In the genomic region with DNA sequence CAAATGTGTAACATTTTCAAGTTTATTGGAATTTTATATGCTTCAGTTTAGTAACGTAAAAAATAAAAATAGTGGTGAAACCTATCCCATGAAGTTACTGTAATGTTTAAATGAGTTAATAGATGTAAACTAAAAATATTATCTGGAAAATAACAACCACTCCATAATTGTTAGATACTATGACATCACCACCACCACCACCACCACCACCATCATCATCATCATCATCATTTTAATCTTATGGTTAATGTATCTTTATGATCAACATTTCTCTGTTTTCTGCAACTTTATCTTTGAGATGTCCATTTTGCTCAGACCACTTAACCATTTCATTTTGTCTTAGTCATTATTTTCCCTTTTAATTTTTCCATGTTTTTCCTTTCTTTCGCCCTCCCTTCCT, we compare ENCODE assay signal across 11 cellular contexts.
"Had no signal": no experiment of that assay in that cellular context is flagged by ENCODE, and none has a peak within 500 bp of the region (broad histone marks: within the 10 kb centered on the region; RNA-seq: fewer than 3 reads in every experiment).

No MANE protein-coding gene starts in this region.

- H3K4me2 ChIP-seq: GM23338 had no signal

- H3K4me3 ChIP-seq: GM23248, GM23338, HAP-1 had no signal

- H3K9me3 ChIP-seq: HAP-1 had no signal

- H2AFZ ChIP-seq: GM23248, GM23338 had no signal

- DNase-seq: GM23248, GOT3, H7, H9, HCEC 1CT, HFFc6 had no signal

- ATAC-seq: GM23338, HCT116 had no signal

- H3K27ac ChIP-seq: GM23248 had no signal

- FAIRE-seq: H1, H54 had no signal

- H3K9ac ChIP-seq: GM23248 had no signal

- H3K36me3 ChIP-seq: HAP-1 had no signal
